20 cellular contexts compared by ENCODE assay signal in genomic region chr5:52996966-52997365, GRCh38. TPM values are rescaled to one million over a fixed set of nuclear protein-coding genes. Genes with fewer than 3 reads are reported as not detected.
DNase-seq lines count a peak whose midpoint lies in the region; ATAC-seq, FAIRE-seq and TF ChIP-seq lines count a peak whose summit lies in the region.
"Had no signal": no experiment of that assay in that cellular context is flagged by ENCODE, and none has a peak within 500 bp of the region (broad histone marks: within the 10 kb centered on the region; RNA-seq: fewer than 3 reads in every experiment).

No MANE protein-coding gene starts in this region.

- H3K27ac ChIP-seq in GM23248, result peak overlapping the region; percentile 82
- H3K27ac ChIP-seq in keratinocyte (ENCODE audit: control insufficient read depth, insufficient read depth, low read length), result peak overlapping the region; percentile 61
- H3K27ac ChIP-seq in thyroid gland, result no peak overlapping the region
- H3K27ac ChIP-seq in heart right ventricle, result no peak overlapping the region
- H3K27ac ChIP-seq: brain microvascular endothelial cell, gastrocnemius medialis, left ventricle myocardium inferior had no signal

- ATAC-seq in heart right ventricle, result no peak
- ATAC-seq: activated CD4-positive, alpha-beta T cell treated with anti-CD3 and anti-CD28 coated beads for 36 hours; gastrocnemius medialis had no signal

- H3K4me1 Mint-ChIP-seq in progenitor cell of endocrine pancreas (ENCODE audit: low read depth) (peaks cover 9% of the 10 kb centered on the region), osteocyte (ENCODE audit: unreplicated experiment) (no peaks in the 10 kb centered on the region)
- H3K4me1 Mint-ChIP-seq: activated CD4-positive, alpha-beta T cell treated with anti-CD3 and anti-CD28 coated beads for 36 hours; CD4-positive, alpha-beta memory T cell had no signal

- H3K27me3 ChIP-seq in GM23248 (replicated peaks; ENCODE audit: insufficient read depth), result no peaks in the 10 kb centered on the region
- no peaks in the 10 kb centered on the region for H3K27me3 ChIP-seq in bronchial epithelial cell (ENCODE audit: control insufficient read depth, insufficient read depth, low read length)
- H3K27me3 ChIP-seq in keratinocyte (ENCODE audit: control insufficient read depth, extremely low read depth, insufficient read depth, low read length), result no peaks in the 10 kb centered on the region
- H3K27me3 ChIP-seq in thyroid gland, result no peaks in the 10 kb centered on the region
- no peaks in the 10 kb centered on the region for H3K27me3 ChIP-seq in heart right ventricle
- H3K27me3 ChIP-seq: brain microvascular endothelial cell, MG63 had no signal

- H3K9ac ChIP-seq in GM23248 (peak overlapping the region; percentile 35; the same call in 1 of the 2 replicates), keratinocyte (ENCODE audit: control insufficient read depth, extremely low read depth, insufficient read depth, low read length) (peak overlapping the region; percentile 4)

- DNase-seq in GM23248 (no peak), bronchial epithelial cell (ENCODE audit: low read depth) (peak; percentile 65), keratinocyte (ENCODE audit: low read depth, low spot score) (no peak), progenitor cell of endocrine pancreas (ENCODE audit: low spot score, unreplicated experiment) (no peak), thyroid gland (no peak), heart right ventricle (no peak), osteocyte (ENCODE audit: extremely low spot score, unreplicated experiment) (no peak), RKO (ENCODE audit: low spot score) (no peak)
- DNase-seq: activated CD4-positive, alpha-beta T cell treated with anti-CD3 and anti-CD28 coated beads for 36 hours; brain microvascular endothelial cell; CD4-positive, alpha-beta memory T cell; gastrocnemius medialis; GDM1; IMR-90; left ventricle myocardium inferior; MG63; NCI-H1436; NCI-H2171; SHP77 had no signal

- H3F3A ChIP-seq in GM23248 (ENCODE audit: insufficient read depth), result peaks cover 68% of the 10 kb centered on the region

- H3K4me2 ChIP-seq in GM23248 (ENCODE audit: unreplicated experiment) (peak overlapping the region; percentile 37), keratinocyte (ENCODE audit: control insufficient read depth, extremely low read depth, insufficient read depth, low read depth, low read length) (peak overlapping the region; percentile 74)

- in situ Hi-C loops in GM23248 (cut with MboI), result no loop called here

- H3K9me2 ChIP-seq in GM23248 (ENCODE audit: insufficient read depth), result no peaks in the 10 kb centered on the region

- H3K4me3 Mint-ChIP-seq in progenitor cell of endocrine pancreas (ENCODE audit: low read depth), result peak overlapping the region; percentile 31
- no peak overlapping the region for H3K4me3 Mint-ChIP-seq in osteocyte (ENCODE audit: unreplicated experiment)
- H3K4me3 Mint-ChIP-seq: activated CD4-positive, alpha-beta T cell treated with anti-CD3 and anti-CD28 coated beads for 36 hours; activated naive CD8-positive, alpha-beta T cell; CD4-positive, alpha-beta memory T cell had no signal

- peak overlapping the region; percentile 71 for H2AFZ ChIP-seq in GM23248
- H2AFZ ChIP-seq in keratinocyte (ENCODE audit: control insufficient read depth, low read length), result no peak overlapping the region

- H3K36me3 ChIP-seq in GM23248 (ENCODE audit: low read depth) (0 out of 2 replicates have a peak, but pooled peaks cover 4% of the 10 kb centered on the region), bronchial epithelial cell (ENCODE audit: control insufficient read depth, insufficient read depth, low read length) (peaks cover 3% of the 10 kb centered on the region), keratinocyte (ENCODE audit: control insufficient read depth in 2 of 2, extremely low read depth in 1 of 2, insufficient read depth in 2 of 2, low read length in 2 of 2) (peaks cover 14 to 55% of the 10 kb centered on the region in 2 experiments), thyroid gland (no peaks in the 10 kb centered on the region), heart right ventricle (no peaks in the 10 kb centered on the region)
- H3K36me3 ChIP-seq: gastrocnemius medialis, left ventricle myocardium inferior, MG63 had no signal

- intact Hi-C loops in thyroid gland (cut with DNase I) (no loop called here), heart right ventricle (cut with DNase I) (no loop called here)

- peaks cover 48% of the 10 kb centered on the region for H3K4me1 ChIP-seq in GM23248 (ENCODE audit: insufficient read depth)
- peaks cover 62% of the 10 kb centered on the region for H3K4me1 ChIP-seq in keratinocyte (ENCODE audit: control insufficient read depth, extremely low read depth, insufficient read depth, low read length)
- H3K4me1 ChIP-seq in thyroid gland, result peaks cover 0 to 5% of the 10 kb centered on the region in 2 donors
- no peaks in the 10 kb centered on the region for H3K4me1 ChIP-seq in heart right ventricle
- H3K4me1 ChIP-seq: gastrocnemius medialis, left ventricle myocardium inferior had no signal

- H3K9me3 Mint-ChIP-seq in progenitor cell of endocrine pancreas (ENCODE audit: low read depth) (no peaks in the 10 kb centered on the region), osteocyte (ENCODE audit: unreplicated experiment) (no peaks in the 10 kb centered on the region)
- H3K9me3 Mint-ChIP-seq: CD4-positive, alpha-beta memory T cell had no signal

- H3K9me1 ChIP-seq in keratinocyte (ENCODE audit: control insufficient read depth, extremely low read depth, insufficient read depth, low read length), result peaks cover 2% of the 10 kb centered on the region

- H3K79me2 ChIP-seq in GM23248 (ENCODE audit: insufficient read depth) (peaks cover 98% of the 10 kb centered on the region), keratinocyte (ENCODE audit: control insufficient read depth, insufficient read depth, low read length) (peaks cover 97% of the 10 kb centered on the region)

- WGBS in GM23248 (ENCODE audit: low coverage in 1 of 2, low lambda C conversion rate in 2 of 2, missing lambda C conversion rate in 2 of 2), 2 experiments, result 64 to 68% methylated on average over 1 of the region's 1 CpG
- 80 to 89% methylated on average over 1 of the region's 1 CpG for WGBS in thyroid gland, 2 donors
- 90 to 92% methylated on average over 1 of the region's 1 CpG for WGBS in heart right ventricle, 2 donors

- FAIRE-seq in bronchial epithelial cell (lab: Jason Lieb, UNC) (no peak), keratinocyte (lab: Jason Lieb, UNC) (peak; percentile 48)

- H3K4me3 ChIP-seq in GM23248 (peak overlapping the region; percentile 3; the same call in 1 of the 2 replicates), bronchial epithelial cell (ENCODE audit: low read depth, low read length) (no peak overlapping the region), keratinocyte (ENCODE audit: control insufficient read depth in 2 of 3, extremely low read depth in 1 of 3, insufficient read depth in 2 of 3, low read depth in 1 of 3, low read length in 3 of 3) (peak overlapping the region in 2 of 3 experiments; percentile 34 to 45), thyroid gland (replicated peaks in 1 of 3) (no peak overlapping the region), heart right ventricle (no peak overlapping the region)
- H3K4me3 ChIP-seq: gastrocnemius medialis, left ventricle myocardium inferior, MG63 had no signal

- no peak for TF ChIP-seq POLR2A in thyroid gland (IDR thresholded peaks at IDR 0.05)

- H4K20me1 ChIP-seq in GM23248 (ENCODE audit: insufficient read depth), result no peaks in the 10 kb centered on the region
- peaks cover 10% of the 10 kb centered on the region for H4K20me1 ChIP-seq in keratinocyte (ENCODE audit: control insufficient read depth, extremely low read depth, insufficient read depth, low read length)

- dilution Hi-C loops in keratinocyte (cut with MboI; ENCODE audit: extremely low pct_ligation_motif_present, low sequenced_read_pairs), result no loop called here

- peaks cover 9% of the 10 kb centered on the region for H3K27me3 Mint-ChIP-seq in progenitor cell of endocrine pancreas
- peaks cover 11% of the 10 kb centered on the region for H3K27me3 Mint-ChIP-seq in osteocyte (ENCODE audit: unreplicated experiment)
- H3K27me3 Mint-ChIP-seq: CD4-positive, alpha-beta memory T cell had no signal

- H3K36me3 Mint-ChIP-seq in progenitor cell of endocrine pancreas (ENCODE audit: insufficient read depth) (no peaks in the 10 kb centered on the region), osteocyte (ENCODE audit: unreplicated experiment) (no peaks in the 10 kb centered on the region)
- H3K36me3 Mint-ChIP-seq: activated naive CD8-positive, alpha-beta T cell; CD4-positive, alpha-beta memory T cell had no signal

- no peak for TF ChIP-seq CTCF in bronchial epithelial cell (IDR thresholded peaks at IDR 0.05; ENCODE audit: insufficient read depth, low read length, severe bottlenecking)
- no peak for TF ChIP-seq CTCF in keratinocyte (optimal IDR thresholded peaks at IDR 0.05 in 1 of 3, IDR thresholded peaks at IDR 0.05 in 1 of 3, conservative IDR thresholded peaks at IDR 0.05 in 1 of 3; ENCODE audit: extremely low read depth in 1 of 3, insufficient read depth in 2 of 3, low read length in 3 of 3)
- TF ChIP-seq CTCF in progenitor cell of endocrine pancreas (IDR thresholded peaks at IDR 0.05; ENCODE audit: unreplicated experiment), result no peak
- TF ChIP-seq CTCF in thyroid gland (IDR thresholded peaks at IDR 0.05), result no peak
- no peak for TF ChIP-seq CTCF in heart right ventricle (IDR thresholded peaks at IDR 0.05)
- no peak for TF ChIP-seq CTCF in osteocyte (IDR thresholded peaks at IDR 0.05)

- H3K9me3 ChIP-seq in GM23248 (ENCODE audit: low read depth) (no peaks in the 10 kb centered on the region), keratinocyte (ENCODE audit: control insufficient read depth, low read depth, low read length) (no peaks in the 10 kb centered on the region), thyroid gland (no peaks in the 10 kb centered on the region), heart right ventricle (no peaks in the 10 kb centered on the region)
- H3K9me3 ChIP-seq: gastrocnemius medialis, left ventricle myocardium inferior, MG63 had no signal

- H3K27ac Mint-ChIP-seq in progenitor cell of endocrine pancreas (no peak overlapping the region), osteocyte (ENCODE audit: unreplicated experiment) (no peak overlapping the region)
- H3K27ac Mint-ChIP-seq: activated CD4-positive, alpha-beta T cell treated with anti-CD3 and anti-CD28 coated beads for 36 hours; activated naive CD8-positive, alpha-beta T cell had no signal

RNA-seq across cellular contexts. Expression of gene ITGA2, which starts 7.8 kb away (rescaled TPM):
- 21.5 and 24.3 TPM in 2 replicates for total RNA-seq in GM23248 (2014; rRNA removed; shearing (Covaris generic))
- polyA plus RNA-seq in GM23248 (2016; fragmentation: Nextera tagmentation; extraction: Ambion mirVana) (10.3 and 10.4 TPM in 2 replicates), keratinocyte (75.4 to 112 TPM (median 107 TPM) in 3 replicates), heart right ventricle (1 to 10 TPM in 1 of 2 donors, under 1 TPM in 1; 0.22 to 1.3 TPM)
- total RNA-seq in bronchial epithelial cell (16.1 and 35.0 TPM in 2 replicates), progenitor cell of endocrine pancreas (5.1 and 6.6 TPM in 2 replicates), thyroid gland (1 to 10 TPM; 2.0 to 6.0 (median 3.1) TPM), heart right ventricle (1 to 10 TPM in 4 of 10 donors, under 1 TPM in 6; 0.30 to 9.4 (median 0.92) TPM), osteocyte (0.30 and 0.44 TPM in 2 replicates)
- polyA plus RNA-seq in keratinocyte (2011; ENCODE audit: low read depth), result 8.1 TPM
- polyA plus RNA-seq in keratinocyte (2011; cell fraction: cytosol; rRNA removed), result 14.3 and 31.7 TPM in 2 replicates
- 139 and 168 TPM in 2 replicates for polyA plus RNA-seq in keratinocyte (2011; cell fraction: nucleus; rRNA removed)
- 21.1 and 96.1 TPM in 2 replicates for polyA plus RNA-seq in keratinocyte (2012; ENCODE audit: low replicate concordance)
- polyA minus RNA-seq in keratinocyte, result 143 to 270 TPM (median 175 TPM) in 3 replicates
- 71.6 TPM for polyA minus RNA-seq in keratinocyte (2011; cell fraction: cytosol; rRNA and poly(A)+ RNA removed)
- 267 and 529 TPM in 2 replicates for polyA minus RNA-seq in keratinocyte (2011; cell fraction: nucleus; rRNA and poly(A)+ RNA removed)

Comparison
In these comparisons a context has a peak if more than half of its experiments do, and no peak if none do; other contexts are left out.
1. H3K27ac ChIP-seq: peak in GM23248 (single experiment) and keratinocyte (single experiment); none in thyroid gland (0 of 3) and heart right ventricle (0 of 10).
2. H3K4me3 ChIP-seq: peak in GM23248 (single experiment) and keratinocyte (2 of 3); none in bronchial epithelial cell (single experiment), thyroid gland (0 of 3) and heart right ventricle (0 of 10).